Comparison of ENCODE assay signal across 17 cellular contexts in genomic region chr4:166896254-166896653, GRCh38.
A peak's percentile ranks its signal among the peaks of the same experiment; 100 is the strongest.
DNase-seq lines count a peak whose midpoint lies in the region; ATAC-seq and TF ChIP-seq lines count a peak whose summit lies in the region.
"Had no signal": no experiment of that assay in that cellular context is flagged by ENCODE, and none has a peak within 500 bp of the region (broad histone marks: within the 10 kb centered on the region; RNA-seq: fewer than 3 reads in every experiment).

No MANE protein-coding gene starts in this region.

- H3K9me2 ChIP-seq in GM23248 (ENCODE audit: insufficient read depth) = no peaks in the 10 kb centered on the region

- peaks cover 5 to 17% of the 10 kb centered on the region in 2 donors for H3K9me3 Mint-ChIP-seq in activated naive CD4-positive, alpha-beta T cell treated with anti-CD3 and anti-CD28 coated beads, Interleukin-2, amount 50 U/mL, for 72 hours

- H3K4me2 ChIP-seq in GM23248 (ENCODE audit: unreplicated experiment) = no peak overlapping the region

- H3K9me3 ChIP-seq in GM23248 (ENCODE audit: low read depth) = peaks cover 2% of the 10 kb centered on the region
- H3K9me3 ChIP-seq: body of pancreas had no signal

- H2AFZ ChIP-seq in GM23248 = no peak overlapping the region

- no peak for TF ChIP-seq CTCF in fibroblast of pulmonary artery (IDR thresholded peaks at IDR 0.05; ENCODE audit: low read length, missing control alignments)

- H3K27ac Mint-ChIP-seq in activated naive CD4-positive, alpha-beta T cell treated with anti-CD3 and anti-CD28 coated beads, Interleukin-2, amount 50 U/mL, for 72 hours = no peak overlapping the region
- H3K27ac Mint-ChIP-seq: activated CD8-positive, alpha-beta memory T cell treated with anti-CD3 and anti-CD28 coated beads, Interleukin-2, amount 10 ng/mL, durations not matched to agents 7 days and 5 days; effector memory CD8-positive, alpha-beta T cell had no signal

- no peaks in the 10 kb centered on the region for H3K36me3 Mint-ChIP-seq in activated naive CD4-positive, alpha-beta T cell treated with anti-CD3 and anti-CD28 coated beads, Interleukin-2, amount 50 U/mL, for 72 hours
- H3K36me3 Mint-ChIP-seq: activated CD8-positive, alpha-beta memory T cell treated with anti-CD3 and anti-CD28 coated beads, Interleukin-2, amount 10 ng/mL, durations not matched to agents 7 days and 5 days had no signal

- in situ Hi-C loops in GM23248 (cut with MboI) = no loop called here

- H3K27me3 ChIP-seq in GM23248 (replicated peaks; ENCODE audit: insufficient read depth) = no peaks in the 10 kb centered on the region
- H3K27me3 ChIP-seq: body of pancreas had no signal

- DNase-seq in fibroblast of pulmonary artery (ENCODE audit: low read depth) (peak; percentile 1), GM23248 (no peak), NCI-H774 (lab: John Stamatoyannopoulos, UW) (no peak)
- DNase-seq in activated naive CD4-positive, alpha-beta T cell treated with anti-CD3 and anti-CD28 coated beads, Interleukin-2, amount 50 U/mL, for 72 hours (ENCODE audit: low spot score in 2 of 2) = no peak
- no peak for DNase-seq in activated CD4-positive, alpha-beta T cell treated with anti-CD3 and anti-CD28 coated beads, Interleukin-2, amount 50 U/mL, for 1 hour
- DNase-seq: activated CD8-positive, alpha-beta memory T cell treated with anti-CD3 and anti-CD28 coated beads, Interleukin-2, amount 10 ng/mL, durations not matched to agents 7 days and 5 days; activated naive CD4-positive, alpha-beta T cell treated with Interleukin-2 at 50 U/mL for 16 hours; body of pancreas; C1 segment of cervical spinal cord; effector memory CD8-positive, alpha-beta T cell; foreskin fibroblast; IMR-90; NCI-H82 had no signal

- WGBS in GM23248 (ENCODE audit: low coverage in 1 of 2, low lambda C conversion rate in 2 of 2, missing lambda C conversion rate in 2 of 2), 2 experiments = 4 to 12% methylated on average over 3 of the region's 3 CpGs

- H3F3A ChIP-seq in GM23248 (ENCODE audit: insufficient read depth) = no peaks in the 10 kb centered on the region

- H3K9ac ChIP-seq in GM23248 = no peak overlapping the region

- no peak overlapping the region for H3K27ac ChIP-seq in GM23248
- H3K27ac ChIP-seq: body of pancreas, skin epidermis had no signal

- no peaks in the 10 kb centered on the region for H3K36me3 ChIP-seq in GM23248 (ENCODE audit: low read depth)

- no peaks in the 10 kb centered on the region for H3K79me2 ChIP-seq in GM23248 (ENCODE audit: insufficient read depth)

- no peaks in the 10 kb centered on the region for H4K20me1 ChIP-seq in GM23248 (ENCODE audit: insufficient read depth)

- no peaks in the 10 kb centered on the region for H3K4me1 ChIP-seq in GM23248 (ENCODE audit: insufficient read depth)
- H3K4me1 ChIP-seq: body of pancreas had no signal

- ATAC-seq in GM18858 (IDR thresholded peaks at IDR 0.05; ENCODE audit: unreplicated experiment) (peak; percentile 82), HG02588 (IDR thresholded peaks at IDR 0.05; ENCODE audit: unreplicated experiment) (peak; percentile 48), HG03469 (IDR thresholded peaks at IDR 0.05; ENCODE audit: unreplicated experiment) (peak; percentile 66)
- ATAC-seq in activated naive CD4-positive, alpha-beta T cell treated with anti-CD3 and anti-CD28 coated beads, Interleukin-2, amount 50 U/mL, for 72 hours = no peak
- ATAC-seq: activated CD8-positive, alpha-beta memory T cell treated with anti-CD3 and anti-CD28 coated beads, Interleukin-2, amount 10 ng/mL, durations not matched to agents 7 days and 5 days; body of pancreas; effector memory CD8-positive, alpha-beta T cell had no signal

- no peak overlapping the region for H3K4me3 ChIP-seq in fibroblast of pulmonary artery (replicated peaks; ENCODE audit: low read depth, low read length)
- no peak overlapping the region for H3K4me3 ChIP-seq in GM23248
- H3K4me3 ChIP-seq: body of pancreas, skin epidermis had no signal

Comparison
In these comparisons a context has a peak if more than half of its experiments do, and no peak if none do; other contexts are left out.
1. ATAC-seq: peak in GM18858 (single experiment), HG02588 (single experiment) and HG03469 (single experiment); none in activated naive CD4-positive, alpha-beta T cell treated with anti-CD3 and anti-CD28 coated beads, Interleukin-2, amount 50 U/mL, for 72 hours (0 of 2).